ENCODE assay signal across 15 cellular contexts in the genomic region with DNA sequence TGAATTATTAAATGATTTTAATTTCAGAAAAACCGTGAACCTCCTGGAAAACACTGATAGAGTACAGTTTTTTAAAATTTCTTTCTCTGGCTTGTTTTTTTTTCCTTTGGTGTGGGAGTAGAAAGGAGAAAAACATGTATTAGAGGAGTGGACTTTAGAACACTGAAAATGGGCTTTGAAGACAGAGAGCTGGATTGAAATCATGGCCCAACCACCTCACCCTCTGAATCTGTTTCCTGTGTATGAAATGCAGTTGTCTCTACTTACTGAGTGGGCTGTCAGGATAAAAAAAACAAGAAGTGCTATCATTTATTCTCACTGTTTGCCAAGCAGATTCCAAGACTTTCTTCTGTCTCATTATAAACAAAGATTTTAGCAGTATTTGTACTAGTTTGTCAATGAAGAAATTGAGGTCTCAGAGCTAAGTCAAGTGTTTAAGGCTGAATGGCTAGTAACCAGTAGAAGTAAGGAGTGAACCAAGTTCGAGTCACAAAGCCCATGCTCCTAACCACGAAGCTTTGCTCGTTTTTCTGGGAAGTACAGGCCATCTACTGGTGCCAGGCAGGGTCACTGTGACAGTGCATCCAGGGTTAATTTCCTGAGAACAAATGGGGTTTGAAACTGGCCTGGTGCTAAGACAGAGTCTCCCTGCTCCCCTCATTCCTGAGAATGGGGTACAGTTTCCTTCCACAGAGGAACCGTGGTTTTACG.
A peak's percentile ranks its signal among the peaks of the same experiment; 100 is the strongest.
DNase-seq lines count a peak whose midpoint lies in the region; ATAC-seq and TF ChIP-seq lines count a peak whose summit lies in the region.
"Had no signal": no experiment of that assay in that cellular context is flagged by ENCODE, and none has a peak within 500 bp of the region (broad histone marks: within the 10 kb centered on the region; RNA-seq: fewer than 3 reads in every experiment).

No MANE protein-coding gene starts in this region.

- H3K4ac ChIP-seq in IMR-90 (ENCODE audit: low read depth, low read length), result no peak overlapping the region

- H2AFZ ChIP-seq in IMR-90 (replicated peaks; ENCODE audit: low read length, poor library complexity), result no peak overlapping the region

- no peaks in the 10 kb centered on the region for H3K27me3 Mint-ChIP-seq in CD4-positive, CD25-positive, alpha-beta regulatory T cell
- H3K27me3 Mint-ChIP-seq in WTC11 (ENCODE audit: low read depth), result no peaks in the 10 kb centered on the region
- H3K27me3 Mint-ChIP-seq: activated CD4-positive, alpha-beta T cell treated with anti-CD3 and anti-CD28 coated beads for 36 hours; central memory CD8-positive, alpha-beta T cell had no signal

- ATAC-seq in CD4-positive, CD25-positive, alpha-beta regulatory T cell (ENCODE audit: low read depth in 2 of 2), result no peak
- ATAC-seq in IMR-90 (ENCODE audit: low read depth) (peak; percentile 50), WTC11 (peak; percentile 15; the same call in 1 of the 2 replicates), GM21381 (IDR thresholded peaks at IDR 0.05; ENCODE audit: unreplicated experiment) (no peak), HG03025 (IDR thresholded peaks at IDR 0.05; ENCODE audit: low FRiP score, unreplicated experiment) (no peak), HG02970 (IDR thresholded peaks at IDR 0.05; ENCODE audit: low FRiP score, unreplicated experiment) (no peak)
- ATAC-seq: activated CD4-positive, alpha-beta T cell treated with anti-CD3 and anti-CD28 coated beads for 36 hours; mucosa of descending colon had no signal

- peaks cover 32% of the 10 kb centered on the region for H4K20me1 ChIP-seq in IMR-90 (ENCODE audit: insufficient read depth, low read length)

- no peak overlapping the region for H4K8ac ChIP-seq in IMR-90 (ENCODE audit: low read depth in 2 of 2, low read length in 2 of 2)

- no peaks in the 10 kb centered on the region for H3K36me3 Mint-ChIP-seq in CD4-positive, CD25-positive, alpha-beta regulatory T cell
- H3K36me3 Mint-ChIP-seq in WTC11, result no peaks in the 10 kb centered on the region

- in situ Hi-C loops in IMR-90 (cut with MboI; ENCODE audit: low sequenced_read_pairs), result no loop called here

- H3K4me1 ChIP-seq in CD4-positive, CD25-positive, alpha-beta regulatory T cell (ENCODE audit: control insufficient read depth, insufficient read depth, low read length, poor library complexity, severe bottlenecking), result peaks cover 31% of the 10 kb centered on the region
- H3K4me1 ChIP-seq in IMR-90 (ENCODE audit: control insufficient read depth, insufficient read depth, low read length), result peaks cover 22% of the 10 kb centered on the region

- H3K4me2 ChIP-seq in IMR-90 (ENCODE audit: low read depth, low read length), result no peak overlapping the region

- no peak overlapping the region for H2BK20ac ChIP-seq in IMR-90 (ENCODE audit: low read depth, low read length)

- H2AK9ac ChIP-seq in IMR-90 (replicated peaks; ENCODE audit: low read depth, low read length, poor library complexity), result no peak overlapping the region

- no peaks in the 10 kb centered on the region for H3K9me3 ChIP-seq in CD4-positive, CD25-positive, alpha-beta regulatory T cell (ENCODE audit: control insufficient read depth in 2 of 2, low read length in 2 of 2)
- H3K9me3 ChIP-seq in IMR-90 (ENCODE audit: control insufficient read depth, insufficient read depth, low read length), result no peaks in the 10 kb centered on the region
- H3K9me3 ChIP-seq: esophagus squamous epithelium, mucosa of descending colon, SJCRH30 had no signal

- H2BK5ac ChIP-seq in IMR-90 (ENCODE audit: low read depth, low read length, poor library complexity, severe bottlenecking), result no peak overlapping the region

- no peak overlapping the region for H2BK15ac ChIP-seq in IMR-90 (ENCODE audit: low read depth, low read length)

- peak overlapping the region in 2 of 3 donors; percentile 24 to 26 for H3K27ac Mint-ChIP-seq in CD4-positive, CD25-positive, alpha-beta regulatory T cell
- peak overlapping the region; percentile 58 for H3K27ac Mint-ChIP-seq in WTC11
- H3K27ac Mint-ChIP-seq: activated CD4-positive, alpha-beta T cell treated with anti-CD3 and anti-CD28 coated beads for 36 hours had no signal

- peak overlapping the region in 1 of 4 donors; percentile 14 for H3K4me3 Mint-ChIP-seq in CD4-positive, CD25-positive, alpha-beta regulatory T cell
- H3K4me3 Mint-ChIP-seq in WTC11, result no peak overlapping the region
- H3K4me3 Mint-ChIP-seq: activated CD4-positive, alpha-beta T cell treated with anti-CD3 and anti-CD28 coated beads for 36 hours; central memory CD8-positive, alpha-beta T cell had no signal

- TF ChIP-seq RAD21 in IMR-90 (IDR thresholded peaks at IDR 0.05; ENCODE audit: low read length), result no peak

- H3K14ac ChIP-seq in IMR-90 (replicated peaks; ENCODE audit: low read depth, low read length), result 0 out of 2 replicates have a peak overlapping the region, but pooled peaks have one; percentile 10

- no peak overlapping the region for H2AK5ac ChIP-seq in IMR-90 (ENCODE audit: low read depth, low read length)

- DNase-seq in CD4-positive, CD25-positive, alpha-beta regulatory T cell, result no peak
- DNase-seq in IMR-90, result peak; percentile 29
- DNase-seq in WTC11 (ENCODE audit: low spot score), result no peak
- DNase-seq in kidney tubule cell (ENCODE audit: low spot score), result peak; percentile 43
- no peak for DNase-seq in activated CD4-positive, alpha-beta T cell treated with anti-CD3 and anti-CD28 coated beads for 48 hours
- DNase-seq: activated CD4-positive, alpha-beta T cell treated with anti-CD3 and anti-CD28 coated beads for 36 hours; esophagus squamous epithelium; mucosa of descending colon; NCI-H1417; SJCRH30 had no signal

- intact Hi-C loops in IMR-90 (cut with micrococcal nuclease), result no loop called here

- H4K91ac ChIP-seq in IMR-90 (ENCODE audit: insufficient read depth, low read depth, low read length), result no peak overlapping the region

- peaks cover 11% of the 10 kb centered on the region for H3K9me1 ChIP-seq in IMR-90 (ENCODE audit: insufficient read depth, low read length)

- WGBS in IMR-90 (ENCODE audit: extremely low coverage in 2 of 2, insufficient read length in 1 of 2), 2 experiments, result no CpG with 5 or more reads among the region's 6 CpGs

- no peaks in the 10 kb centered on the region for H3K36me3 ChIP-seq in CD4-positive, CD25-positive, alpha-beta regulatory T cell (ENCODE audit: control insufficient read depth, insufficient read depth, low read length)
- H3K36me3 ChIP-seq in IMR-90 (ENCODE audit: control insufficient read depth, insufficient read depth, low read length), result no peaks in the 10 kb centered on the region
- H3K36me3 ChIP-seq: esophagus squamous epithelium, SJCRH30 had no signal

- H4K5ac ChIP-seq in IMR-90 (ENCODE audit: low read depth, low read length), result no peak overlapping the region

- peaks cover 36 to 66% of the 10 kb centered on the region in 2 experiments for H3K79me1 ChIP-seq in IMR-90 (ENCODE audit: low read depth in 1 of 2, low read length in 2 of 2)

- dilution Hi-C loops in IMR-90 (cut with HindIII; ENCODE audit: low sequenced_read_pairs, unreplicated experiment), result no loop called here

- H3K4me1 Mint-ChIP-seq in CD4-positive, CD25-positive, alpha-beta regulatory T cell, result peaks cover 39 to 77% (median 59%) of the 10 kb centered on the region in 4 donors
- peaks cover 50% of the 10 kb centered on the region for H3K4me1 Mint-ChIP-seq in WTC11

- no peak overlapping the region for H3K18ac ChIP-seq in IMR-90 (ENCODE audit: low read depth, low read length)

- no peak overlapping the region for H3K27ac ChIP-seq in CD4-positive, CD25-positive, alpha-beta regulatory T cell (ENCODE audit: insufficient read depth, low read length, poor library complexity, severe bottlenecking)
- 0 out of 2 replicates have a peak overlapping the region, but pooled peaks have one; percentile 7 for H3K27ac ChIP-seq in IMR-90 (ENCODE audit: insufficient read depth, low read length)
- H3K27ac ChIP-seq: esophagus squamous epithelium, HL-60, SJCRH30 had no signal

- POLR2A ChIA-PET in IMR-90 (lab: Charles Lee; ENCODE audit: unreplicated experiment) (no interaction called here), WTC11 (lab: Charles Lee) (interaction anchor here (0.5 kb wide), 1 partner anchor 221 kb away, joined by 3 read pairs; no protein-coding TSS in a partner anchor)

- no peak overlapping the region for H3K56ac ChIP-seq in IMR-90 (ENCODE audit: extremely low read depth, insufficient read depth, low read length)

- no peak overlapping the region for H3K4me3 ChIP-seq in CD4-positive, CD25-positive, alpha-beta regulatory T cell (ENCODE audit: low read depth, low read length)
- H3K4me3 ChIP-seq in IMR-90 (ENCODE audit: insufficient read depth, low read depth, low read length), result no peak overlapping the region
- H3K4me3 ChIP-seq: esophagus squamous epithelium, mucosa of descending colon, SJCRH30 had no signal

- H3K9ac ChIP-seq in IMR-90 (ENCODE audit: low read depth, low read length), result no peak overlapping the region

- H3K9me3 Mint-ChIP-seq in CD4-positive, CD25-positive, alpha-beta regulatory T cell, result peaks cover 0 to 2% (median 0%) of the 10 kb centered on the region in 7 donors
- H3K9me3 Mint-ChIP-seq in WTC11, result no peaks in the 10 kb centered on the region
- H3K9me3 Mint-ChIP-seq: central memory CD8-positive, alpha-beta T cell had no signal

- CTCF ChIA-PET in IMR-90 (lab: Yijun Ruan, JAX) (no interaction called here), WTC11 (lab: Charles Lee) (interaction anchor here (0.9 to 1.0 kb wide), 3 partner anchors 21 to 50 kb away, joined by 3 to 4 read pairs (median 3); no protein-coding TSS in a partner anchor)

- no peak overlapping the region for H3K23ac ChIP-seq in IMR-90 (ENCODE audit: low read depth, low read length)

- BruUV-seq in IMR-90 (replicated peaks; lab: Mats Ljungman, UMichigan), result no TSS peak

- no peak overlapping the region for H2BK120ac ChIP-seq in IMR-90 (ENCODE audit: low read depth, low read length)

- TF ChIP-seq CTCF in IMR-90 (conservative IDR thresholded peaks at IDR 0.05; ENCODE audit: low read depth, low read length) (no peak), WTC11 (IDR thresholded peaks at IDR 0.05) (no peak)

- H3K27me3 ChIP-seq in CD4-positive, CD25-positive, alpha-beta regulatory T cell (ENCODE audit: control insufficient read depth, insufficient read depth, low read length), result no peaks in the 10 kb centered on the region
- H3K27me3 ChIP-seq in IMR-90 (ENCODE audit: control insufficient read depth, insufficient read depth, low read length), result no peaks in the 10 kb centered on the region
- H3K27me3 ChIP-seq: esophagus squamous epithelium, SJCRH30 had no signal

- TF ChIP-seq POLR2A in IMR-90 (IDR thresholded peaks at IDR 0.05; ENCODE audit: low read depth, low read length), result no peak

TF ChIP-seq in IMR-90, 13 proteins besides CTCF, POLR2A, EP300 and RAD21 (continues in another document):
- TF ChIP-seq CHD1 (IDR thresholded peaks at IDR 0.05; ENCODE audit: low read depth, low read length) (no peak), FOS (IDR thresholded peaks at IDR 0.05; ENCODE audit: low read depth, low read length) (no peak), SMC3 (IDR thresholded peaks at IDR 0.05; ENCODE audit: low read depth, low read length) (no peak), NFE2L2 (IDR thresholded peaks at IDR 0.05; ENCODE audit: low read depth, low read length) (no peak)

Comparison
In these comparisons a context has a peak if more than half of its experiments do, and no peak if none do; other contexts are left out.
1. ATAC-seq: peak in IMR-90 (single experiment) and WTC11 (single experiment); none in CD4-positive, CD25-positive, alpha-beta regulatory T cell (0 of 2), GM21381 (single experiment), HG03025 (single experiment) and HG02970 (single experiment).
2. DNase-seq: peak in IMR-90 (single experiment) and kidney tubule cell (single experiment); none in CD4-positive, CD25-positive, alpha-beta regulatory T cell (0 of 3), WTC11 (single experiment) and activated CD4-positive, alpha-beta T cell treated with anti-CD3 and anti-CD28 coated beads for 48 hours (single experiment).